Comparison of ENCODE assay signal across 19 cellular contexts in the genomic region with DNA sequence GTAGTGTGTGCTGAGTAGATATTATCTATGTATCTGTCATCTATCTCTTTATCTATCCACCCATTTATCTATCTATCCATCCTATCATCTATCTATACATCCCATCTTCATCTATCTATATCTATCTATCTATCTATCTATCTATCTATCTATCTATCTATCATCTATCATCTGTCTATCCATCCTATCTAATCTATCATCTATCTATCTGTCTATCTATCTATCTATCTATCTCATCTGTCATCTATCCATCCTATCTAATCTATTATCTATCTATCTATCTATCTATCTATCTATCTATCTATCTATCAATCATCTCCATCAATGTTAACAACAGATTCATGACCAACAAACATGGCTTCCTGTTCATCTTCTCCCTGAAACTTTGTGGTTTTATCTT.
"Had no signal": no experiment of that assay in that cellular context is flagged by ENCODE, and none has a peak within 500 bp of the region (broad histone marks: within the 10 kb centered on the region; RNA-seq: fewer than 3 reads in every experiment).

No MANE protein-coding gene starts in this region.

- H3K4me3 ChIP-seq: coronary artery, dorsolateral prefrontal cortex, esophagus muscularis mucosa, gastrocnemius medialis, heart right ventricle, left lung, lower lobe of right lung, mucosa of descending colon had no signal

- ATAC-seq: foreskin keratinocyte, gastrocnemius medialis, heart right ventricle, left cardiac atrium, left lung, left ventricle myocardium superior, lower lobe of right lung had no signal

- H3K27ac ChIP-seq: coronary artery, dorsolateral prefrontal cortex, esophagus muscularis mucosa, foreskin keratinocyte, gastrocnemius medialis, heart right ventricle, left lung, lower lobe of right lung had no signal

- H3K27me3 ChIP-seq: dorsolateral prefrontal cortex, esophagus muscularis mucosa, foreskin keratinocyte, gastrocnemius medialis, heart right ventricle, left lung had no signal

- H3K4me1 ChIP-seq: foreskin keratinocyte, gastrocnemius medialis, heart right ventricle, left lung, lower lobe of right lung had no signal

- H3K36me3 ChIP-seq: esophagus muscularis mucosa, gastrocnemius medialis, heart right ventricle, left lung, lower lobe of right lung had no signal

- H3K9me3 ChIP-seq: esophagus muscularis mucosa, gastrocnemius medialis, heart right ventricle, left lung, lower lobe of right lung, mucosa of descending colon had no signal

- DNase-seq: dermis blood vessel endothelial cell; dorsolateral prefrontal cortex; effector CD4-positive, alpha-beta T cell; effector memory CD4-positive, alpha-beta T cell; foreskin keratinocyte; gastrocnemius medialis; glutamatergic neuron; head of caudate nucleus; heart right ventricle; hippocampal formation; left cardiac atrium; left lung; left ventricle myocardium superior; lower lobe of right lung; mesenchymal stem cell; naive B cell had no signal
